ENCODE assay signal across 18 cellular contexts in genomic region chr22:46951973-46952372, GRCh38.
A peak's percentile ranks its signal among the peaks of the same experiment; 100 is the strongest.
DNase-seq lines count a peak whose midpoint lies in the region; ATAC-seq, FAIRE-seq and TF ChIP-seq lines count a peak whose summit lies in the region.
"Had no signal": no experiment of that assay in that cellular context is flagged by ENCODE, and none has a peak within 500 bp of the region (broad histone marks: within the 10 kb centered on the region; RNA-seq: fewer than 3 reads in every experiment).

No MANE protein-coding gene starts in this region.

- H3K36me3 Mint-ChIP-seq in type B pancreatic cell (peaks cover 8% of the 10 kb centered on the region), WTC11 (no peaks in the 10 kb centered on the region; the same call in 1 of the 2 replicates), CD14-positive monocyte (peaks cover 47 to 56% of the 10 kb centered on the region in 2 donors)

- TF ChIP-seq CTCF in bronchial epithelial cell (IDR thresholded peaks at IDR 0.05; ENCODE audit: insufficient read depth, low read length, severe bottlenecking): no peak
- TF ChIP-seq CTCF in type B pancreatic cell (conservative IDR thresholded peaks at IDR 0.05): no peak
- no peak for TF ChIP-seq CTCF in WTC11 (IDR thresholded peaks at IDR 0.05)
- no peak for TF ChIP-seq CTCF in CD14-positive monocyte (IDR thresholded peaks at IDR 0.05)

- H3K27me3 Mint-ChIP-seq in type B pancreatic cell: no peaks in the 10 kb centered on the region
- H3K27me3 Mint-ChIP-seq in WTC11 (ENCODE audit: low read depth): no peaks in the 10 kb centered on the region
- no peaks in the 10 kb centered on the region for H3K27me3 Mint-ChIP-seq in CD14-positive monocyte (ENCODE audit: low read depth in 3 of 3)

- peaks cover 2% of the 10 kb centered on the region for H3K36me3 ChIP-seq in bronchial epithelial cell (ENCODE audit: control insufficient read depth, insufficient read depth, low read length)

- H3K4me3 Mint-ChIP-seq in type B pancreatic cell (no peak overlapping the region), WTC11 (no peak overlapping the region), CD14-positive monocyte (no peak overlapping the region)
- H3K4me3 Mint-ChIP-seq: CD8-positive, alpha-beta T cell; H9 had no signal

- no peaks in the 10 kb centered on the region for H3K27me3 ChIP-seq in bronchial epithelial cell (ENCODE audit: control insufficient read depth, insufficient read depth, low read length)
- H3K27me3 ChIP-seq: BLaER1 had no signal

- H3K9me3 Mint-ChIP-seq in type B pancreatic cell: no peaks in the 10 kb centered on the region
- H3K9me3 Mint-ChIP-seq in WTC11: no peaks in the 10 kb centered on the region
- H3K9me3 Mint-ChIP-seq in CD14-positive monocyte: no peaks in the 10 kb centered on the region
- H3K9me3 Mint-ChIP-seq: CD8-positive, alpha-beta T cell; H9 had no signal

- CTCF ChIA-PET in WTC11 (lab: Charles Lee): no interaction called here

- ATAC-seq in WTC11: no peak
- ATAC-seq: CD8-positive, alpha-beta T cell; GM12878 had no signal

- DNase-seq in bronchial epithelial cell (ENCODE audit: low read depth): no peak
- peak; percentile 26 for DNase-seq in islet precursor cell
- DNase-seq in stimulated activated CD8-positive, alpha-beta memory T cell treated with anti-CD3 and anti-CD28 coated beads, Interleukin-4, amount 100 ng/mL, for 48 hours: peak; percentile 14
- DNase-seq in type B pancreatic cell (ENCODE audit: extremely low spot score, unreplicated experiment): peak; percentile 50
- DNase-seq in WTC11 (ENCODE audit: low spot score): no peak
- no peak for DNase-seq in CD14-positive monocyte (ENCODE audit: low spot score)
- DNase-seq in posterior cingulate gyrus: no peak
- DNase-seq: 8988T; Calu3; CD8-positive, alpha-beta T cell; DMS53; DND-41; EL; H9 had no signal

- no peak overlapping the region for H3K27ac Mint-ChIP-seq in type B pancreatic cell
- H3K27ac Mint-ChIP-seq in WTC11: no peak overlapping the region; the same call in 1 of the 2 replicates
- no peak overlapping the region for H3K27ac Mint-ChIP-seq in CD14-positive monocyte
- H3K27ac Mint-ChIP-seq: CD8-positive, alpha-beta T cell had no signal

- POLR2A ChIA-PET in WTC11 (lab: Charles Lee): no interaction called here

- FAIRE-seq in bronchial epithelial cell (lab: Jason Lieb, UNC): peak; percentile 32
- FAIRE-seq: GM12878, H1, HTR-8/SVneo had no signal

- intact Hi-C loops in CD14-positive monocyte (cut with micrococcal nuclease) (no loop called here), posterior cingulate gyrus (cut with DNase I) (no loop called here)

- H3K4me3 ChIP-seq in bronchial epithelial cell (ENCODE audit: low read depth, low read length): no peak overlapping the region
- H3K4me3 ChIP-seq: BLaER1, GM12878 had no signal

- H3K4me1 Mint-ChIP-seq in type B pancreatic cell (ENCODE audit: unreplicated experiment) (peaks cover 17% of the 10 kb centered on the region), WTC11 (peaks cover 25% of the 10 kb centered on the region), CD14-positive monocyte (no peaks in the 10 kb centered on the region)

TF ChIP-seq in WTC11, 78 proteins besides CTCF, POLR2A, EP300 and RAD21:
- TF ChIP-seq FOXK1 (CRISPR knock-in tag; IDR thresholded peaks at IDR 0.05) (no peak), IRF2 (CRISPR knock-in tag; IDR thresholded peaks at IDR 0.05; ENCODE audit: borderline replicate concordance, low read depth) (no peak)

Comparison
In these comparisons a context has a peak if more than half of its experiments do, and no peak if none do; other contexts are left out.
1. DNase-seq: peak in islet precursor cell (single experiment), stimulated activated CD8-positive, alpha-beta memory T cell treated with anti-CD3 and anti-CD28 coated beads, Interleukin-4, amount 100 ng/mL, for 48 hours (single experiment) and type B pancreatic cell (single experiment); none in bronchial epithelial cell (single experiment), WTC11 (single experiment), CD14-positive monocyte (single experiment) and posterior cingulate gyrus (0 of 10).